ENCODE assay signal across 1 cellular context in genomic region chr3:197295871-197296270, GRCh38.
TF ChIP-seq lines count a peak whose summit lies in the region.

No MANE protein-coding gene starts in this region.

TF ChIP-seq in IMR-90, 13 proteins besides CTCF, POLR2A, EP300 and RAD21:
- TF ChIP-seq CHD1 (IDR thresholded peaks at IDR 0.05; ENCODE audit: low read depth, low read length) (no peak), MXI1 (IDR thresholded peaks at IDR 0.05; ENCODE audit: borderline replicate concordance, low read depth, low read length) (no peak), MAFK (IDR thresholded peaks at IDR 0.05; ENCODE audit: low read depth, low read length) (no peak), SMC3 (IDR thresholded peaks at IDR 0.05; ENCODE audit: low read depth, low read length) (no peak), RCOR1 (IDR thresholded peaks at IDR 0.05; ENCODE audit: insufficient replicate concordance, low read length) (no peak), NFE2L2 (IDR thresholded peaks at IDR 0.05; ENCODE audit: low read depth, low read length) (no peak), BHLHE40 (IDR thresholded peaks at IDR 0.05; ENCODE audit: low read depth, low read length) (no peak), CEBPB (IDR thresholded peaks at IDR 0.05; ENCODE audit: low read depth, low read length) (no peak), MAZ (IDR thresholded peaks at IDR 0.05; ENCODE audit: borderline replicate concordance, low read depth, low read length) (no peak), FOS (IDR thresholded peaks at IDR 0.05; ENCODE audit: low read depth, low read length) (no peak), RFX5 (IDR thresholded peaks at IDR 0.05; ENCODE audit: low read depth, low read length) (no peak)
- TF ChIP-seq, protein P1, sequence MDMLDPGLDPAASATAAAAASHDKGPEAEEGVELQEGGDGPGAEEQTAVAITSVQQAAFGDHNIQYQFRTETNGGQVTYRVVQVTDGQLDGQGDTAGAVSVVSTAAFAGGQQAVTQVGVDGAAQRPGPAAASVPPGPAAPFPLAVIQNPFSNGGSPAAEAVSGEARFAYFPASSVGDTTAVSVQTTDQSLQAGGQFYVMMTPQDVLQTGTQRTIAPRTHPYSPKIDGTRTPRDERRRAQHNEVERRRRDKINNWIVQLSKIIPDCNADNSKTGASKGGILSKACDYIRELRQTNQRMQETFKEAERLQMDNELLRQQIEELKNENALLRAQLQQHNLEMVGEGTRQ (IDR thresholded peaks at IDR 0.05; ENCODE audit: low read depth, low read length) = no peak
- TF ChIP-seq, protein P2, sequence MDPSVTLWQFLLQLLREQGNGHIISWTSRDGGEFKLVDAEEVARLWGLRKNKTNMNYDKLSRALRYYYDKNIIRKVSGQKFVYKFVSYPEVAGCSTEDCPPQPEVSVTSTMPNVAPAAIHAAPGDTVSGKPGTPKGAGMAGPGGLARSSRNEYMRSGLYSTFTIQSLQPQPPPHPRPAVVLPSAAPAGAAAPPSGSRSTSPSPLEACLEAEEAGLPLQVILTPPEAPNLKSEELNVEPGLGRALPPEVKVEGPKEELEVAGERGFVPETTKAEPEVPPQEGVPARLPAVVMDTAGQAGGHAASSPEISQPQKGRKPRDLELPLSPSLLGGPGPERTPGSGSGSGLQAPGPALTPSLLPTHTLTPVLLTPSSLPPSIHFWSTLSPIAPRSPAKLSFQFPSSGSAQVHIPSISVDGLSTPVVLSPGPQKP (IDR thresholded peaks at IDR 0.05; ENCODE audit: borderline replicate concordance, low read depth, low read length) = no peak
